ENCODE assay signal across 12 cellular contexts in genomic region chr15:74768099-74768770, GRCh38. TPM values are rescaled to one million over a fixed set of nuclear protein-coding genes. Genes with fewer than 3 reads are reported as not detected.
A peak's percentile ranks its signal among the peaks of the same experiment; 100 is the strongest.
DNase-seq lines count a peak whose midpoint lies in the region; ATAC-seq and TF ChIP-seq lines count a peak whose summit lies in the region.
"Had no signal": no experiment of that assay in that cellular context is flagged by ENCODE, and none has a peak within 500 bp of the region (broad histone marks: within the 10 kb centered on the region; RNA-seq: fewer than 3 reads in every experiment).

No MANE protein-coding gene starts in this region.

- peak overlapping the region; percentile 40 for H3K27ac Mint-ChIP-seq in activated naive CD8-positive, alpha-beta T cell treated with anti-CD3 and anti-CD28 coated beads, Interleukin-2, amount 50 U/mL, for 24 hours
- H3K27ac Mint-ChIP-seq: activated B cell treated with CpG ODN at 0.5 μM for 24 hours had no signal

- no peak for ATAC-seq in DND-41 (ENCODE audit: insufficient read depth, low read depth)
- ATAC-seq in activated naive CD8-positive, alpha-beta T cell treated with anti-CD3 and anti-CD28 coated beads, Interleukin-2, amount 50 U/mL, for 24 hours: no peak
- no peak for ATAC-seq in GM18907 (IDR thresholded peaks at IDR 0.05; ENCODE audit: unreplicated experiment)

- H3K9me3 Mint-ChIP-seq in activated naive CD8-positive, alpha-beta T cell treated with anti-CD3 and anti-CD28 coated beads, Interleukin-2, amount 50 U/mL, for 24 hours: no peaks in the 10 kb centered on the region
- H3K9me3 Mint-ChIP-seq: activated B cell treated with CpG ODN at 0.5 μM for 24 hours had no signal

- no peak overlapping the region for H3K18ac ChIP-seq in neuronal stem cell (ENCODE audit: low read length)

- peak overlapping the region; percentile 47 for H2AK5ac ChIP-seq in neuronal stem cell (ENCODE audit: low read depth, low read length)

- no peak overlapping the region for H3K9ac ChIP-seq in DND-41 (ENCODE audit: low read depth, low read length)
- H3K9ac ChIP-seq in neuronal stem cell (ENCODE audit: low read depth, low read length, poor library complexity): peak overlapping the region; percentile 38

- no peaks in the 10 kb centered on the region for H3K79me1 ChIP-seq in neuronal stem cell (ENCODE audit: low read depth, low read length)

- no peaks in the 10 kb centered on the region for H3K79me2 ChIP-seq in DND-41 (ENCODE audit: insufficient read depth, low read length)

- H3K4me2 ChIP-seq in DND-41 (ENCODE audit: insufficient read depth, low read length) (peak overlapping the region; percentile 34; the same call in 1 of the 2 replicates), neuronal stem cell (ENCODE audit: insufficient read depth, low read length, poor library complexity, severe bottlenecking) (peak overlapping the region; percentile 26)

- no peaks in the 10 kb centered on the region for H4K20me1 ChIP-seq in DND-41 (ENCODE audit: insufficient read depth, low read length)

- H3K4me1 Mint-ChIP-seq in activated naive CD8-positive, alpha-beta T cell treated with anti-CD3 and anti-CD28 coated beads, Interleukin-2, amount 50 U/mL, for 24 hours: peaks cover 22% of the 10 kb centered on the region

- CTCF ChIA-PET in HEK293T (lab: Yijun Ruan, JAX): interaction anchor here (0.6 to 5.9 kb wide), 28 partner anchors 9 to 394 kb away, joined by 3 to 205 read pairs (median 5); partner anchors contain the start of genes CSK and CYP1A1

- no peak overlapping the region for H3K4ac ChIP-seq in neuronal stem cell (ENCODE audit: low read length)

- H2BK120ac ChIP-seq in neuronal stem cell (ENCODE audit: low read depth, low read length): no peak overlapping the region

- peaks cover 14% of the 10 kb centered on the region for H3K4me1 ChIP-seq in DND-41 (ENCODE audit: insufficient read depth, low read length)
- peaks cover 7 to 13% of the 10 kb centered on the region in 2 donors for H3K4me1 ChIP-seq in neuronal stem cell (ENCODE audit: control insufficient read depth in 2 of 2, insufficient read depth in 1 of 2, low read depth in 1 of 2, low read length in 2 of 2)
- H3K4me1 ChIP-seq in effector memory CD4-positive, alpha-beta T cell (ENCODE audit: control insufficient read depth, insufficient read depth, low read length, poor library complexity, severe bottlenecking): peaks cover 17% of the 10 kb centered on the region

- H3K27me3 ChIP-seq in DND-41 (ENCODE audit: insufficient read depth, low read length, poor library complexity): no peaks in the 10 kb centered on the region
- H3K27me3 ChIP-seq in neuronal stem cell (ENCODE audit: control insufficient read depth in 3 of 3, insufficient read depth in 3 of 3, low read depth in 1 of 3, low read length in 3 of 3): peaks cover 0 to 15% (median 3%) of the 10 kb centered on the region in 3 experiments
- no peaks in the 10 kb centered on the region for H3K27me3 ChIP-seq in effector memory CD4-positive, alpha-beta T cell (replicated peaks; ENCODE audit: control insufficient read depth, insufficient read depth, low read length, poor library complexity, severe bottlenecking)
- H3K27me3 ChIP-seq: cardiac muscle cell had no signal

- no peak overlapping the region for H2BK12ac ChIP-seq in neuronal stem cell (ENCODE audit: low read length)

- no peak overlapping the region for H4K8ac ChIP-seq in neuronal stem cell (ENCODE audit: low read depth, low read length)

- H3K4me3 Mint-ChIP-seq in activated naive CD8-positive, alpha-beta T cell treated with anti-CD3 and anti-CD28 coated beads, Interleukin-2, amount 50 U/mL, for 24 hours: no peak overlapping the region
- H3K4me3 Mint-ChIP-seq: activated B cell treated with CpG ODN at 0.5 μM for 24 hours had no signal

- no CpG with 5 or more reads among the region's 15 CpGs for WGBS in neuronal stem cell (ENCODE audit: extremely low coverage in 2 of 2, insufficient read length in 2 of 2, insufficient replicate concordance in 1 of 2), 2 donors

- H3K9me3 ChIP-seq in DND-41 (ENCODE audit: insufficient read depth, low read length, severe bottlenecking) (no peaks in the 10 kb centered on the region), neuronal stem cell (replicated peaks in 1 of 2; ENCODE audit: control insufficient read depth in 2 of 2, insufficient read depth in 1 of 2, low read depth in 1 of 2, low read length in 2 of 2) (peaks cover 0 to 2% of the 10 kb centered on the region in 2 donors)
- H3K9me3 ChIP-seq in effector memory CD4-positive, alpha-beta T cell (ENCODE audit: control insufficient read depth, low read length): no peaks in the 10 kb centered on the region

- no peak overlapping the region for H2BK15ac ChIP-seq in neuronal stem cell (ENCODE audit: low read length)

- H3K36me3 ChIP-seq in DND-41 (ENCODE audit: insufficient read depth, low read length): no peaks in the 10 kb centered on the region
- no peaks in the 10 kb centered on the region for H3K36me3 ChIP-seq in neuronal stem cell (replicated peaks in 1 of 2; ENCODE audit: control insufficient read depth in 2 of 2, insufficient read depth in 2 of 2, low read length in 2 of 2)
- no peaks in the 10 kb centered on the region for H3K36me3 ChIP-seq in effector memory CD4-positive, alpha-beta T cell (ENCODE audit: control insufficient read depth, insufficient read depth, low read length)
- H3K36me3 ChIP-seq: cardiac muscle cell had no signal

- TF ChIP-seq CTCF in DND-41 (IDR thresholded peaks at IDR 0.05; ENCODE audit: borderline replicate concordance, extremely low read depth, low read length, poor library complexity, severe bottlenecking): no peak

- H4K91ac ChIP-seq in neuronal stem cell (ENCODE audit: low read depth, low read length, poor library complexity): no peak overlapping the region

- H3K4me3 ChIP-seq in DND-41 (ENCODE audit: low read depth in 1 of 2, low read length in 2 of 2): no peak overlapping the region
- H3K4me3 ChIP-seq in neuronal stem cell (ENCODE audit: low read length in 2 of 2): no peak overlapping the region
- H3K4me3 ChIP-seq in effector memory CD4-positive, alpha-beta T cell (ENCODE audit: insufficient read depth, low read depth, low read length, poor library complexity, severe bottlenecking): no peak overlapping the region
- H3K4me3 ChIP-seq: cardiac muscle cell had no signal

- no peak for TF ChIP-seq EP300 in Ishikawa (IDR thresholded peaks at IDR 0.05; ENCODE audit: borderline replicate concordance)

- H2AFZ ChIP-seq in DND-41 (ENCODE audit: low read depth, low read length): no peak overlapping the region
- H2AFZ ChIP-seq in neuronal stem cell (ENCODE audit: low read length): peak overlapping the region; percentile 71

- no peak for DNase-seq in DND-41
- no peak for DNase-seq in activated naive CD8-positive, alpha-beta T cell treated with anti-CD3 and anti-CD28 coated beads, Interleukin-2, amount 50 U/mL, for 24 hours
- DNase-seq in neuronal stem cell (ENCODE audit: low spot score): no peak
- no peak for DNase-seq in effector memory CD4-positive, alpha-beta T cell
- no peak for DNase-seq in HEK293T (ENCODE audit: extremely low spot score)
- DNase-seq: activated B cell treated with CpG ODN at 0.5 μM for 24 hours; stimulated activated CD4-positive, alpha-beta T cell treated with anti-CD3 and anti-CD28 coated beads, Interleukin-12 subunit alpha, Interleukin-12 subunit beta, amount 100 ng/mL, for 4 hours had no signal

- H2BK5ac ChIP-seq in neuronal stem cell (ENCODE audit: low read length): no peak overlapping the region

- POLR2A ChIA-PET in HEK293T (lab: Yijun Ruan, JAX): interaction anchor here (0.6 to 2.1 kb wide), 13 partner anchors 8 to 394 kb away, joined by 3 to 15 read pairs (median 3); partner anchors contain the start of genes CYP1A1, EDC3 and UBL7

- no peak for TF ChIP-seq RAD21 in Ishikawa (IDR thresholded peaks at IDR 0.05; ENCODE audit: low read depth)

- H3K27ac ChIP-seq in DND-41 (ENCODE audit: low read length) (no peak overlapping the region), neuronal stem cell (replicated peaks; ENCODE audit: low read length) (no peak overlapping the region)
- no peak overlapping the region for H3K27ac ChIP-seq in effector memory CD4-positive, alpha-beta T cell (ENCODE audit: insufficient read depth, low read length, poor library complexity, severe bottlenecking)
- H3K27ac ChIP-seq: cardiac muscle cell had no signal

- no peaks in the 10 kb centered on the region for H3K36me3 Mint-ChIP-seq in activated naive CD8-positive, alpha-beta T cell treated with anti-CD3 and anti-CD28 coated beads, Interleukin-2, amount 50 U/mL, for 24 hours (ENCODE audit: low read depth)

- H3K27me3 Mint-ChIP-seq in activated naive CD8-positive, alpha-beta T cell treated with anti-CD3 and anti-CD28 coated beads, Interleukin-2, amount 50 U/mL, for 24 hours: peaks cover 6% of the 10 kb centered on the region
- H3K27me3 Mint-ChIP-seq: activated B cell treated with CpG ODN at 0.5 μM for 24 hours had no signal

- no peak overlapping the region for H3K23ac ChIP-seq in neuronal stem cell (ENCODE audit: low read depth, low read length, poor library complexity)

- no peak overlapping the region for H3K14ac ChIP-seq in neuronal stem cell (ENCODE audit: low read length)

TF ChIP-seq in Ishikawa, 13 proteins besides CTCF, POLR2A, EP300 and RAD21:
- no peak for TF ChIP-seq CREB1 (IDR thresholded peaks at IDR 0.05; ENCODE audit: low read depth)
- TF ChIP-seq, protein P1, sequence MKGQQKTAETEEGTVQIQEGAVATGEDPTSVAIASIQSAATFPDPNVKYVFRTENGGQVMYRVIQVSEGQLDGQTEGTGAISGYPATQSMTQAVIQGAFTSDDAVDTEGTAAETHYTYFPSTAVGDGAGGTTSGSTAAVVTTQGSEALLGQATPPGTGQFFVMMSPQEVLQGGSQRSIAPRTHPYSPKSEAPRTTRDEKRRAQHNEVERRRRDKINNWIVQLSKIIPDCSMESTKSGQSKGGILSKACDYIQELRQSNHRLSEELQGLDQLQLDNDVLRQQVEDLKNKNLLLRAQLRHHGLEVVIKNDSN (IDR thresholded peaks at IDR 0.05): 0 out of 2 replicates have a peak, but pooled peaks have one; percentile 13

TF ChIP-seq in HEK293T, 16 proteins besides CTCF, POLR2A, EP300 and RAD21:
- no peak for TF ChIP-seq ARNT (IDR thresholded peaks at IDR 0.05)
- TF ChIP-seq FOXM1 (IDR thresholded peaks at IDR 0.05; ENCODE audit: borderline replicate concordance): no peak
- TF ChIP-seq TARDBP (IDR thresholded peaks at IDR 0.05): no peak
- no peak for TF ChIP-seq FOXA1 (IDR thresholded peaks at IDR 0.05)
- TF ChIP-seq CTBP1 (IDR thresholded peaks at IDR 0.05; ENCODE audit: borderline replicate concordance): no peak
- TF ChIP-seq FOXK2 (IDR thresholded peaks at IDR 0.05): no peak
TF ChIP-seq in HEK293T: peak in this region for 0.

RNA-seq across cellular contexts. Expression of gene CSK, which starts 13.6 kb away (rescaled TPM):
- polyA plus RNA-seq in neuronal stem cell (2013, experiment 1 of 2): 40.7 TPM
- 40.4 TPM for polyA plus RNA-seq in neuronal stem cell (2013, experiment 2 of 2)

RNA-seq across cellular contexts. Expression of gene CYP1A2, which starts 19.6 kb away (rescaled TPM):
- polyA plus RNA-seq in neuronal stem cell (2013, experiment 1 of 2): not detected
- polyA plus RNA-seq in neuronal stem cell (2013, experiment 2 of 2): not detected
- polyA plus RNA-seq: cardiac muscle cell, fibroblast of lung, neural cell had no signal

RNA-seq across cellular contexts. Expression of gene CYP1A1, which starts 42.9 kb away (rescaled TPM):
- 0.56 TPM for polyA plus RNA-seq in neuronal stem cell (2013, experiment 1 of 2)
- polyA plus RNA-seq in neuronal stem cell (2013, experiment 2 of 2): 0.33 TPM
- polyA plus RNA-seq: fibroblast of lung had no signal

RNA-seq across cellular contexts. Expression of gene LMAN1L, which starts 44.4 kb away (rescaled TPM):
- not detected for polyA plus RNA-seq in neuronal stem cell (2013, experiment 1 of 2)
- polyA plus RNA-seq in neuronal stem cell (2013, experiment 2 of 2): not detected
- polyA plus RNA-seq: cardiac muscle cell, fibroblast of lung, neural cell had no signal

RNA-seq across cellular contexts. Expression of gene CPLX3, which starts 58.2 kb away (rescaled TPM):
- 0.03 TPM for polyA plus RNA-seq in neuronal stem cell (2013, experiment 1 of 2)
- 0.03 TPM for polyA plus RNA-seq in neuronal stem cell (2013, experiment 2 of 2)
- polyA plus RNA-seq: cardiac muscle cell, fibroblast of lung had no signal
